In the genomic region with DNA sequence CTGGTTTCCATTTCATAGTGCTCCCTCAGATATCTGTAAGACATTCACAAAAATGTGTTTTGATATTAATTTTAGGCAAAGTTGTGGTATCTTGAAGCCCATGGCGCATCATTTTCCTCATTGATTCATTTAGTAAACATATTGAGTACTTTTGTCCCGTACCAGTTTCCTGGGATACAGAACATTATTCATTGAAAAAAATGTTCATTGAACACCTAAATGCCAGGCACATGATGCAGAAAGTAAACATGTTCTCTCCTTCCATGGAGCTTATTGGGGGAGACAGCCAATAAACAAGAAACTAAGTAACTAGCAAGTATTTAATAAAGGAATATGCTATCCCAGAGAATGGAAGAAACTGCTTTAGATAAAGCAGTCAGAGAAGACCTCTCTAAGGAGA, we compare ENCODE assay signal across 29 cellular contexts.
"Had no signal": no experiment of that assay in that cellular context is flagged by ENCODE, and none has a peak within 500 bp of the region (broad histone marks: within the 10 kb centered on the region; RNA-seq: fewer than 3 reads in every experiment).

No MANE protein-coding gene starts in this region.

- H3K9me3 ChIP-seq: left lung, lower lobe of right lung, pancreas, prostate gland, tibial nerve, uterus had no signal

- DNase-seq: hypothalamus; immature natural killer cell; kidney; left colon; left lung; lower lobe of right lung; mammary epithelial cell; mesendoderm; naive thymus-derived CD4-positive, alpha-beta T cell; pancreas; posterior cingulate gyrus; retina; right cardiac atrium; stimulated activated CD4-positive, alpha-beta T cell treated with anti-CD3 and anti-CD28 coated beads, Interleukin-12 subunit alpha, Interleukin-12 subunit beta, amount 100 ng/mL, for 4 hours; stimulated activated CD4-positive, alpha-beta T cell treated with anti-CD3 and anti-CD28 coated beads, Interleukin-15, amount 100 ng/mL, for 24 hours; stimulated activated CD4-positive, alpha-beta T cell treated with anti-CD3 and anti-CD28 coated beads, Interleukin-2, amount 100 ng/mL, for 48 hours; stimulated activated CD4-positive, alpha-beta T cell treated with anti-CD3 and anti-CD28 coated beads, Interleukin-4, amount 100 ng/mL, for 4 hours; stimulated activated CD8-positive, alpha-beta memory T cell treated with anti-CD3 and anti-CD28 coated beads, Interleukin-4, amount 100 ng/mL, for 48 hours; stimulated activated naive CD4-positive, alpha-beta T cell treated with Interleukin-2 at 50 U/mL for 16 hours; stimulated activated naive CD8-positive, alpha-beta T cell treated with anti-CD3 and anti-CD28 coated beads, Interleukin-15, amount 100 ng/mL, for 72 hours; substantia nigra; uterus had no signal

- H3K36me3 ChIP-seq: prostate gland, uterus had no signal

- FAIRE-seq: islet of Langerhans, kidney, pancreas had no signal

- H3K27me3 ChIP-seq: left lung, pancreas, tibial nerve, uterus had no signal

- H3K4me3 ChIP-seq: left lung, lower lobe of right lung, pancreas, prostate gland, skin epidermis, tibial nerve, uterus had no signal

- H3K27ac ChIP-seq: left lung, lower lobe of right lung, pancreas, prostate gland, skin epidermis, tibial nerve, uterus had no signal

- ATAC-seq: left colon; left lung; lower lobe of right lung; naive thymus-derived CD4-positive, alpha-beta T cell; natural killer cell treated with Interleukin-12 subunit alpha and Interleukin-12 subunit beta and Interleukin-15 and Interleukin-18, amount 100 ng/mL, for 72 hours; pancreas; right cardiac atrium; sciatic nerve; stimulated activated memory B cell treated with anti-CD40 and anti-IgM and Interleukin-4, amounts not matched to agents 10 μg/mL and 1 μg/mL and 100 μg/mL, for 72 hours; stimulated activated naive CD8-positive, alpha-beta T cell treated with anti-CD3 and anti-CD28 coated beads, Interleukin-15, amount 100 ng/mL, for 72 hours had no signal

- H3K4me1 ChIP-seq: left lung, lower lobe of right lung, pancreas, prostate gland, tibial nerve, uterus had no signal
